Comparison of ENCODE assay signal across 28 cellular contexts in the genomic region with DNA sequence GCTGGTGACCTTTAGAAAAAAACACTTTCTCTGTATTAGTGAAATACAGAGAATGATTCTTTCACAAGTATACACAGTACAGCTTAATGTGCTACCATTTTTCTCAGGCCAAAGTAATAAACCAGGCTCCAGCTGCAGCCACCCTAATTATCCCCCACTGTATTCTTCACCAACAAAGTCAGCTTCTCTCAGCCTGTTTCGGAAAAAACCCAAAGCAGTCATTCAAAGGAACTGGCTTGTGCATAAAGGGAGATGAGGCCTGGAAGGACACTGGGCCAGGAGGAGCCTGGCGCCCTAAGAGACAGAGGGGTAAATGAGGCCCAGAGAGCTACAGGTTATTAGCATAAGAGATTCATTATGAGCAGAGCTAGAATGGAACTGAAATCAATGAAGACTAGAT. TPM values are rescaled to one million over a fixed set of nuclear protein-coding genes. Genes with fewer than 3 reads are reported as not detected.
A peak's percentile ranks its signal among the peaks of the same experiment; 100 is the strongest.
DNase-seq lines count a peak whose midpoint lies in the region; ATAC-seq, FAIRE-seq and TF ChIP-seq lines count a peak whose summit lies in the region.
"Had no signal": no experiment of that assay in that cellular context is flagged by ENCODE, and none has a peak within 500 bp of the region (broad histone marks: within the 10 kb centered on the region; RNA-seq: fewer than 3 reads in every experiment).

No MANE protein-coding gene starts in this region.

- no peak overlapping the region for H2AFZ ChIP-seq in astrocyte (ENCODE audit: low read depth, low read length)

- H3K27me3 ChIP-seq in astrocyte (ENCODE audit: insufficient read depth, low read length) = no peaks in the 10 kb centered on the region
- H3K27me3 ChIP-seq: cardiac muscle cell had no signal

- H3K27ac ChIP-seq in astrocyte (ENCODE audit: low read depth, low read length) = no peak overlapping the region
- H3K27ac ChIP-seq: cardiac muscle cell, HL-60 had no signal

- H4K20me1 ChIP-seq in astrocyte (ENCODE audit: insufficient read depth, low read length) = no peaks in the 10 kb centered on the region

- DNase-seq in Ammon's horn (ENCODE audit: low spot score) = peak; percentile 83
- DNase-seq in astrocyte (ENCODE audit: low read depth) = no peak
- DNase-seq in hippocampal formation (lab: John Stamatoyannopoulos, UW) = peak; percentile 37 to 73
- peak; percentile 94 for DNase-seq in pons (ENCODE audit: low spot score)
- no peak for DNase-seq in NCI-H2107 (lab: John Stamatoyannopoulos, UW)
- DNase-seq in NCI-H2171 treated with DMSO at 0.1 percent for 48 hours (lab: John Stamatoyannopoulos, UW) = no peak
- no peak for DNase-seq in kidney tubule cell (ENCODE audit: low spot score)
- DNase-seq: activated CD4-positive, alpha-beta T cell treated with anti-CD3 and anti-CD28 coated beads for 4 hours; activated naive CD4-positive, alpha-beta T cell treated with anti-CD3 and anti-CD28 coated beads for 36 hours; activated T-cell treated with anti-CD3 and anti-CD28 coated beads, Interleukin-2, amount 50 U/mL, for 72 hours; amniotic stem cell; H7; immature natural killer cell; left ventricle myocardium superior; NCI-H1694; NCI-H526 treated with DMSO at 0.1 percent for 48 hours; nephron progenitor cell had no signal

- FAIRE-seq in astrocyte (lab: Jason Lieb, UNC) = no peak
- FAIRE-seq: A204.1, urothelium cell line had no signal

- H3K4me3 Mint-ChIP-seq in astrocyte (ENCODE audit: unreplicated experiment) = no peak overlapping the region
- H3K4me3 Mint-ChIP-seq: activated naive CD4-positive, alpha-beta T cell treated with anti-CD3 and anti-CD28 coated beads for 36 hours; activated T-cell treated with anti-CD3 and anti-CD28 coated beads, Interleukin-2, amount 50 U/mL, for 72 hours; B cell; immature natural killer cell; nephron progenitor cell had no signal

- ATAC-seq in HG03045 (IDR thresholded peaks at IDR 0.05; ENCODE audit: unreplicated experiment) = no peak
- ATAC-seq: activated T-cell treated with anti-CD3 and anti-CD28 coated beads, Interleukin-2, amount 50 U/mL, for 72 hours; left ventricle myocardium superior had no signal

- H3K4me1 ChIP-seq in astrocyte (ENCODE audit: insufficient read depth, low read length) = peaks cover 10% of the 10 kb centered on the region

- peaks cover 2% of the 10 kb centered on the region for H3K9me3 Mint-ChIP-seq in astrocyte (ENCODE audit: unreplicated experiment)
- H3K9me3 Mint-ChIP-seq: activated naive CD4-positive, alpha-beta T cell treated with anti-CD3 and anti-CD28 coated beads for 36 hours; activated T-cell treated with anti-CD3 and anti-CD28 coated beads, Interleukin-2, amount 50 U/mL, for 72 hours; immature natural killer cell had no signal

- H3K36me3 Mint-ChIP-seq in astrocyte (ENCODE audit: low read depth, unreplicated experiment) = peaks cover 1% of the 10 kb centered on the region

- no peak for TF ChIP-seq CTCF in astrocyte (IDR thresholded peaks at IDR 0.05; ENCODE audit: insufficient read depth, low read depth, low read length)

- H3K9me3 ChIP-seq in astrocyte (ENCODE audit: insufficient read depth, low read depth, low read length) = no peaks in the 10 kb centered on the region

- H3K4me3 ChIP-seq in astrocyte (ENCODE audit: insufficient read depth, low read depth, low read length) = no peak overlapping the region
- H3K4me3 ChIP-seq: cardiac muscle cell had no signal

- no peaks in the 10 kb centered on the region for H3K36me3 ChIP-seq in astrocyte (ENCODE audit: insufficient read depth, low read length)
- H3K36me3 ChIP-seq: cardiac muscle cell had no signal

- no peaks in the 10 kb centered on the region for H3K27me3 Mint-ChIP-seq in astrocyte (ENCODE audit: low read depth, unreplicated experiment)
- H3K27me3 Mint-ChIP-seq: B cell had no signal

- H3K4me1 Mint-ChIP-seq in astrocyte (ENCODE audit: low read depth, unreplicated experiment) = peaks cover 26% of the 10 kb centered on the region
- H3K4me1 Mint-ChIP-seq: B cell, immature natural killer cell had no signal

- no peak overlapping the region for H3K9ac ChIP-seq in astrocyte (ENCODE audit: low read length)

- H3K79me2 ChIP-seq in astrocyte (ENCODE audit: insufficient read depth, low read length) = no peaks in the 10 kb centered on the region

- peak overlapping the region; percentile 60 for H3K27ac Mint-ChIP-seq in astrocyte (ENCODE audit: unreplicated experiment)
- H3K27ac Mint-ChIP-seq: activated naive CD4-positive, alpha-beta T cell treated with anti-CD3 and anti-CD28 coated beads for 36 hours; activated T-cell treated with anti-CD3 and anti-CD28 coated beads, Interleukin-2, amount 50 U/mL, for 72 hours; B cell; immature natural killer cell; nephron progenitor cell had no signal

- no peak overlapping the region for H3K4me2 ChIP-seq in astrocyte (ENCODE audit: low read length)

RNA-seq across cellular contexts. Expression of gene USP54, which starts 9.2 kb away (rescaled TPM):
- total RNA-seq in astrocyte = 70.4 and 85.9 TPM in 2 replicates

RNA-seq across cellular contexts. Expression of gene MYOZ1, which starts 59.4 kb away (rescaled TPM):
- 2.2 TPM in 2 replicates for total RNA-seq in astrocyte
- total RNA-seq: activated naive CD4-positive, alpha-beta T cell treated with anti-CD3 and anti-CD28 coated beads for 36 hours; activated T-cell treated with anti-CD3 and anti-CD28 coated beads, Interleukin-2, amount 50 U/mL, for 72 hours; B cell; dermis microvascular lymphatic vessel endothelial cell; LHCN-M2; mononuclear cell; RPMI7951; T-helper 1 cell treated with Interleukin-12 subunit alpha and Interleukin-12 subunit beta and Interleukin-4 antibody, amounts not matched to agents 30 ng/mL and 1 ng/mL, for 36 hours had no signal

Comparison
In these comparisons a context has a peak if more than half of its experiments do, and no peak if none do; other contexts are left out.
1. DNase-seq: peak in Ammon's horn (single experiment), hippocampal formation (2 of 2) and pons (single experiment); none in astrocyte (single experiment), NCI-H2107 (single experiment), NCI-H2171 treated with DMSO at 0.1 percent for 48 hours (single experiment) and kidney tubule cell (single experiment).